In genomic region chr2:174835797-174836255, GRCh38 we compare ENCODE assay signal across 10 cellular contexts.
DNase-seq lines count a peak whose midpoint lies in the region; ATAC-seq and TF ChIP-seq lines count a peak whose summit lies in the region.
"Had no signal": no experiment of that assay in that cellular context is flagged by ENCODE, and none has a peak within 500 bp of the region (broad histone marks: within the 10 kb centered on the region; RNA-seq: fewer than 3 reads in every experiment).

No MANE protein-coding gene starts in this region.

- peak overlapping the region; percentile 41 for H3K4me3 Mint-ChIP-seq in activated CD4-positive, alpha-beta T cell treated with anti-CD3 and anti-CD28 coated beads for 36 hours
- no peak overlapping the region for H3K4me3 Mint-ChIP-seq in endothelial cell (ENCODE audit: unreplicated experiment)
- H3K4me3 Mint-ChIP-seq in CD8-positive, alpha-beta memory T cell = peak overlapping the region in 1 of 7 donors; percentile 60

- H3K27ac ChIP-seq in CD8-positive, alpha-beta memory T cell (ENCODE audit: low read depth, low read length) = no peak overlapping the region
- H3K27ac ChIP-seq: BLaER1 had no signal

- no peaks in the 10 kb centered on the region for H3K4me1 ChIP-seq in CD8-positive, alpha-beta memory T cell (ENCODE audit: insufficient read depth, low read length)
- H3K4me1 ChIP-seq: BLaER1 had no signal

- no peaks in the 10 kb centered on the region for H3K27me3 ChIP-seq in CD8-positive, alpha-beta memory T cell (ENCODE audit: insufficient read depth, low read length, poor library complexity, severe bottlenecking)
- H3K27me3 ChIP-seq: BLaER1, heart left ventricle had no signal

- peaks cover 2% of the 10 kb centered on the region for H3K27me3 Mint-ChIP-seq in activated CD4-positive, alpha-beta T cell treated with anti-CD3 and anti-CD28 coated beads for 36 hours
- H3K27me3 Mint-ChIP-seq in endothelial cell (ENCODE audit: unreplicated experiment) = no peaks in the 10 kb centered on the region
- H3K27me3 Mint-ChIP-seq in CD8-positive, alpha-beta memory T cell = peaks cover 0 to 2% of the 10 kb centered on the region in 2 donors

- peak overlapping the region; percentile 96 for H3K27ac Mint-ChIP-seq in activated CD4-positive, alpha-beta T cell treated with anti-CD3 and anti-CD28 coated beads for 36 hours
- peak overlapping the region; percentile 15 for H3K27ac Mint-ChIP-seq in endothelial cell (ENCODE audit: unreplicated experiment)
- H3K27ac Mint-ChIP-seq in CD8-positive, alpha-beta memory T cell = peak overlapping the region in 3 of 8 donors; percentile 5 to 88 (median 68)

- no peaks in the 10 kb centered on the region for H3K9me3 ChIP-seq in CD8-positive, alpha-beta memory T cell (ENCODE audit: low read length)
- H3K9me3 ChIP-seq: BLaER1 had no signal

- DNase-seq in activated CD4-positive, alpha-beta T cell treated with anti-CD3 and anti-CD28 coated beads for 36 hours = peak; percentile 68
- no peak for DNase-seq in activated CD4-positive, alpha-beta T cell treated with anti-CD3 and anti-CD28 coated beads, Interleukin-2, amount 50 U/mL, for 4 hours
- DNase-seq in M059J (ENCODE audit: low read depth) (peak; percentile 87), endothelial cell (ENCODE audit: low spot score) (no peak), medulla oblongata (ENCODE audit: extremely low spot score) (no peak)
- peak; percentile 0 for DNase-seq in stimulated activated CD8-positive, alpha-beta memory T cell treated with anti-CD3 and anti-CD28 coated beads, Interleukin-15, amount 100 ng/mL, for 24 hours (ENCODE audit: low read depth)
- DNase-seq in CD8-positive, alpha-beta memory T cell = no peak

- peak; percentile 95 for ATAC-seq in activated CD4-positive, alpha-beta T cell treated with anti-CD3 and anti-CD28 coated beads for 36 hours
- no peak for ATAC-seq in GM19467 (IDR thresholded peaks at IDR 0.05; ENCODE audit: unreplicated experiment)

- H3K4me3 ChIP-seq in CD8-positive, alpha-beta memory T cell (ENCODE audit: low read length) = no peak overlapping the region
- H3K4me3 ChIP-seq: BLaER1, heart left ventricle had no signal

- POLR2A ChIA-PET in activated CD4-positive, alpha-beta T cell treated with anti-CD3 and anti-CD28 coated beads for 36 hours (lab: Charles Lee) = interaction anchor here (0.7 to 1.5 kb wide), 3 partner anchors 41 to 449 kb away, joined by 3 to 5 read pairs (median 4); no protein-coding TSS in a partner anchor
- POLR2A ChIA-PET in CD8-positive, alpha-beta memory T cell (lab: Charles Lee) = no interaction called here

- peaks cover 14% of the 10 kb centered on the region for H3K9me3 Mint-ChIP-seq in activated CD4-positive, alpha-beta T cell treated with anti-CD3 and anti-CD28 coated beads for 36 hours (ENCODE audit: low read depth)
- no peaks in the 10 kb centered on the region for H3K9me3 Mint-ChIP-seq in endothelial cell (ENCODE audit: unreplicated experiment)
- H3K9me3 Mint-ChIP-seq in CD8-positive, alpha-beta memory T cell = peaks cover 6 to 13% (median 7%) of the 10 kb centered on the region in 5 donors

- no peak for TF ChIP-seq CTCF in endothelial cell (IDR thresholded peaks at IDR 0.05; ENCODE audit: unreplicated experiment)

- CTCF ChIA-PET in activated CD4-positive, alpha-beta T cell treated with anti-CD3 and anti-CD28 coated beads for 36 hours (lab: Charles Lee) = interaction anchor here (0.7 to 3.0 kb wide), 6 partner anchors 11 to 852 kb away, joined by 3 to 12 read pairs (median 4); no protein-coding TSS in a partner anchor
- CTCF ChIA-PET in CD8-positive, alpha-beta memory T cell (lab: Charles Lee) = no interaction called here

- intact Hi-C loops in activated CD4-positive, alpha-beta T cell treated with anti-CD3 and anti-CD28 coated beads for 36 hours (cut with DNase I, micrococcal nuclease) = loop anchor here (1.0 to 10.0 kb wide), 8 partner anchors 40 to 341 kb away; no protein-coding TSS in a partner anchor

- no peaks in the 10 kb centered on the region for H3K36me3 ChIP-seq in CD8-positive, alpha-beta memory T cell (ENCODE audit: insufficient read depth, low read length)
- H3K36me3 ChIP-seq: BLaER1, heart left ventricle had no signal

- peaks cover 9% of the 10 kb centered on the region for H3K36me3 Mint-ChIP-seq in activated CD4-positive, alpha-beta T cell treated with anti-CD3 and anti-CD28 coated beads for 36 hours (ENCODE audit: low read depth)
- H3K36me3 Mint-ChIP-seq in endothelial cell (ENCODE audit: low read depth, unreplicated experiment) = no peaks in the 10 kb centered on the region
- H3K36me3 Mint-ChIP-seq in CD8-positive, alpha-beta memory T cell = peaks cover 0 to 10% (median 5%) of the 10 kb centered on the region in 3 donors

- H3K4me1 Mint-ChIP-seq in activated CD4-positive, alpha-beta T cell treated with anti-CD3 and anti-CD28 coated beads for 36 hours = peaks cover 42% of the 10 kb centered on the region
- peaks cover 2% of the 10 kb centered on the region for H3K4me1 Mint-ChIP-seq in endothelial cell (ENCODE audit: unreplicated experiment)
- H3K4me1 Mint-ChIP-seq in CD8-positive, alpha-beta memory T cell = peaks cover 12 to 56% (median 12%) of the 10 kb centered on the region in 3 donors

Comparison
In these comparisons a context has a peak if more than half of its experiments do, and no peak if none do; other contexts are left out.
1. DNase-seq: peak in activated CD4-positive, alpha-beta T cell treated with anti-CD3 and anti-CD28 coated beads for 36 hours (single experiment), M059J (single experiment) and stimulated activated CD8-positive, alpha-beta memory T cell treated with anti-CD3 and anti-CD28 coated beads, Interleukin-15, amount 100 ng/mL, for 24 hours (single experiment); none in activated CD4-positive, alpha-beta T cell treated with anti-CD3 and anti-CD28 coated beads, Interleukin-2, amount 50 U/mL, for 4 hours (0 of 2), endothelial cell (single experiment), CD8-positive, alpha-beta memory T cell (0 of 5) and medulla oblongata (single experiment).